8 cellular contexts compared by ENCODE assay signal in the genomic region with DNA sequence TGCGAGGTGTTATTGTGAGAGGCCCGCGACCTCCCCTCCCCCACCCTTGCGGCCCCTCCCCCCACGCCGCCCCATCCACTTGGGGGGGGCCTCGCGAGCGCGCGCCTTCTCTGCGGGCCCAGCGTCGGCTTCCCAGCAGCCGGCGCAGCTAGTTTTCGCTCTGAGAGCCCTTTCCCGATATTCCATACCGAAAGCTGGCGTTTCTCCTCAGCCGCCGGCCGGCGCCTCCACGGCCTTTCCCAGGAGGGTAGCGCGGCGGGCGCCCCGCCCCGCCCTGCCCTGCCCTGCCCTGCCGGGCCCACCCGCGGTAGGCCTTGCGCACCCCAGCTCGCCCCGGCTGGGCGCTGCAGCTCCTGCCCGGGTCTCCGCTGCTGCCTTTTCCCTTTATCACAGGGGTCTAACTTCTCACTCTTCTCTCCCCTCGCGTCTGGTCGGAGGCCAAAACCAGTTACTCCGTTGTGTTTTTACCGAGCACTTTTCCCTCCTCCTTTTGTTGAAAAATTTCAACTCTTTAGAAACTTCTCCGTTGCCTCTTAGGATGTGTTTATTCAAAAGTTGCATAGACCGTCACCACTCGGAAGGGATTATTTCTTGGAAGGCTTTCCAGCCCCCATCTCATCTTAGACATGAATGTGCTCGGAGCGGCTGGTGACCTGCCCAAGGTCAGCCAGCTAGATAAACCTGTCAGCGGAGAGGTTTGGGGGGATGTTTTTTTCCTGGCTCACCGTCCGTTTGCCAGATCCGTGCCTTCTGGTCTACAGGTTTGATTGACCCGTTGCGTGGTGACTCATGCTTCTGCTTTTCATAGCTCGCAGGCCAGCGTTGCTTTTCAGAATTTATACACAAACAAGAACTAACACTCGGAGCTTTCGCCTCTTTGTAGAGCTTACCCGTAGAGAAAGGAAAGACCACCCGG. TPM values are rescaled to one million over a fixed set of nuclear protein-coding genes. Genes with fewer than 3 reads are reported as not detected.
DNase-seq lines count a peak whose midpoint lies in the region; ATAC-seq and TF ChIP-seq lines count a peak whose summit lies in the region.

No MANE protein-coding gene starts in this region.

- peak overlapping the region; percentile 72 for H3K4me3 ChIP-seq in mononuclear cell (ENCODE audit: low read length)
- H3K4me3 ChIP-seq in suprapubic skin = peak overlapping the region; percentile 82

- H3K27me3 ChIP-seq in mononuclear cell (ENCODE audit: insufficient read depth, low read length) (no peaks in the 10 kb centered on the region), suprapubic skin (no peaks in the 10 kb centered on the region)

- no peaks in the 10 kb centered on the region for H3K9me3 ChIP-seq in mononuclear cell (ENCODE audit: low read depth, low read length)
- no peaks in the 10 kb centered on the region for H3K9me3 ChIP-seq in suprapubic skin

- no peak for TF ChIP-seq CTCF in suprapubic skin (IDR thresholded peaks at IDR 0.05)

- peak; percentile 59 for ATAC-seq in GM18511 (IDR thresholded peaks at IDR 0.05; ENCODE audit: unreplicated experiment)
- peak; percentile 37 for ATAC-seq in HG02938 (IDR thresholded peaks at IDR 0.05; ENCODE audit: unreplicated experiment)

- DNase-seq in AG08395 (ENCODE audit: low spot score) = peak; percentile 64
- peak; percentile 42 for DNase-seq in NCI-H2171 (lab: John Stamatoyannopoulos, UW)
- DNase-seq in activated T-cell treated with anti-CD3 and anti-CD28 coated beads, Interleukin-2, amount 50 U/mL, for 1 hour = peak; percentile 31
- DNase-seq in erythroblast (lab: John Stamatoyannopoulos, UW) = peak; percentile 77 to 83
- DNase-seq in suprapubic skin (ENCODE audit: low spot score in 2 of 2) = peak; percentile 72 to 82

- TF ChIP-seq POLR2A in erythroblast (IDR thresholded peaks at IDR 0.05; ENCODE audit: low read length) = no peak
- no peak for TF ChIP-seq POLR2A in suprapubic skin (IDR thresholded peaks at IDR 0.05)

- WGBS in suprapubic skin = under 1% methylated on average over 35 of the region's 62 CpGs

- H3K4me1 ChIP-seq in mononuclear cell (ENCODE audit: insufficient read depth, low read length) = peaks cover 37% of the 10 kb centered on the region
- H3K4me1 ChIP-seq in suprapubic skin = peaks cover 35% of the 10 kb centered on the region

- peak overlapping the region; percentile 91 for H3K27ac ChIP-seq in suprapubic skin

- no peak for TF ChIP-seq EP300 in suprapubic skin (IDR thresholded peaks at IDR 0.05)

- H3K36me3 ChIP-seq in suprapubic skin = peaks cover 6% of the 10 kb centered on the region

RNA-seq across cellular contexts. Expression of a gene that starts 0.6 kb away (rescaled TPM):
- 110 TPM for total RNA-seq in mononuclear cell
- total RNA-seq in suprapubic skin = 10 to 100 TPM; 58.0 to 67.5 (median 63.3) TPM

RNA-seq across cellular contexts. Expression of a gene that starts 33.8 kb away (rescaled TPM):
- total RNA-seq in mononuclear cell (46.6 TPM), suprapubic skin (100 to 1,000 TPM in 1 of 4 donors, 10 to 100 TPM in 3; 42.6 to 130 (median 74.7) TPM)

RNA-seq across cellular contexts. Expression of a gene that starts 46.5 kb away (rescaled TPM):
- 40.0 TPM for total RNA-seq in mononuclear cell
- 10 to 100 TPM; 31.6 to 60.8 (median 37.5) TPM for total RNA-seq in suprapubic skin

RNA-seq across cellular contexts. Expression of a gene that starts 54.4 kb away (rescaled TPM):
- total RNA-seq in mononuclear cell (8.6 TPM), suprapubic skin (100 to 1,000 TPM; 190 to 216 (median 199) TPM)

Comparison
In these comparisons a context has a peak if more than half of its experiments do, and no peak if none do; other contexts are left out.
1. Peak in every context shown above with its lines: DNase-seq, ATAC-seq, H3K4me3 ChIP-seq and H3K27ac ChIP-seq.